ENCODE assay signal across 10 cellular contexts in genomic region chr3:153513236-153513635, GRCh38.
DNase-seq lines count a peak whose midpoint lies in the region; ATAC-seq and TF ChIP-seq lines count a peak whose summit lies in the region.
"Had no signal": no experiment of that assay in that cellular context is flagged by ENCODE, and none has a peak within 500 bp of the region (broad histone marks: within the 10 kb centered on the region; RNA-seq: fewer than 3 reads in every experiment).

No MANE protein-coding gene starts in this region.

- in situ Hi-C loops in SK-MEL-5 (cut with HindIII; ENCODE audit: low pct_unique_long_range_greater_than_20kb, low sequenced_read_pairs): no loop called here
- in situ Hi-C loops in G401 (cut with HindIII; ENCODE audit: low sequenced_read_pairs): no loop called here

- no peaks in the 10 kb centered on the region for H3K36me3 Mint-ChIP-seq in CD14-positive monocyte

- H3K9me3 Mint-ChIP-seq in CD14-positive monocyte: peaks cover 3 to 12% (median 10%) of the 10 kb centered on the region in 7 donors

- peak; percentile 53 for TF ChIP-seq CTCF in CD14-positive monocyte (IDR thresholded peaks at IDR 0.05)

- H3K27ac Mint-ChIP-seq in CD14-positive monocyte: no peak overlapping the region
- H3K27ac Mint-ChIP-seq: stimulated activated naive CD8-positive, alpha-beta T cell treated with anti-CD3 and anti-CD28 coated beads, Interleukin-15, Interleukin-2, amounts not matched to agents 100 ng/mL and 50 ng/mL, for 24 hours had no signal

- no peaks in the 10 kb centered on the region for H3K27me3 Mint-ChIP-seq in CD14-positive monocyte (ENCODE audit: low read depth in 3 of 3)
- H3K27me3 Mint-ChIP-seq: stimulated activated naive CD8-positive, alpha-beta T cell treated with anti-CD3 and anti-CD28 coated beads, Interleukin-15, Interleukin-2, amounts not matched to agents 100 ng/mL and 50 ng/mL, for 24 hours had no signal

- peak; percentile 75 for ATAC-seq in GM19351 (IDR thresholded peaks at IDR 0.05; ENCODE audit: unreplicated experiment)
- no peak for ATAC-seq in GM21381 (IDR thresholded peaks at IDR 0.05; ENCODE audit: unreplicated experiment)

- DNase-seq in CD14-positive monocyte (ENCODE audit: low spot score) (no peak), SK-MEL-5 (ENCODE audit: low read depth, low spot score) (peak; percentile 56), hepatic stellate cell (ENCODE audit: low spot score) (peak; percentile 0), NCI-H748 treated with DMSO at 0.1 percent for 48 hours (lab: John Stamatoyannopoulos, UW) (no peak), G401 (ENCODE audit: low spot score) (no peak)
- DNase-seq in activated CD4-positive, CD25-positive, alpha-beta regulatory T cell (lab: John Stamatoyannopoulos, UW): no peak
- DNase-seq: NCI-H2081 treated with DMSO at 0.1 percent for 48 hours had no signal

- no peaks in the 10 kb centered on the region for H3K4me1 Mint-ChIP-seq in CD14-positive monocyte

- no peak overlapping the region for H3K4me3 Mint-ChIP-seq in CD14-positive monocyte
- H3K4me3 Mint-ChIP-seq: stimulated activated naive CD8-positive, alpha-beta T cell treated with anti-CD3 and anti-CD28 coated beads, Interleukin-15, Interleukin-2, amounts not matched to agents 100 ng/mL and 50 ng/mL, for 24 hours had no signal

- intact Hi-C loops in CD14-positive monocyte (cut with micrococcal nuclease): no loop called here

Comparison
In these comparisons a context has a peak if more than half of its experiments do, and no peak if none do; other contexts are left out.
1. DNase-seq: peak in SK-MEL-5 (single experiment) and hepatic stellate cell (single experiment); none in CD14-positive monocyte (single experiment), NCI-H748 treated with DMSO at 0.1 percent for 48 hours (single experiment), activated CD4-positive, CD25-positive, alpha-beta regulatory T cell (0 of 4) and G401 (single experiment).